In genomic region chr9:5786370-5787127, GRCh38 we compare ENCODE assay signal across 13 cellular contexts. TPM values are rescaled to one million over a fixed set of nuclear protein-coding genes. Genes with fewer than 3 reads are reported as not detected.
A peak's percentile ranks its signal among the peaks of the same experiment; 100 is the strongest.
DNase-seq lines count a peak whose midpoint lies in the region; ATAC-seq and TF ChIP-seq lines count a peak whose summit lies in the region.
"Had no signal": no experiment of that assay in that cellular context is flagged by ENCODE, and none has a peak within 500 bp of the region (broad histone marks: within the 10 kb centered on the region; RNA-seq: fewer than 3 reads in every experiment).

No MANE protein-coding gene starts in this region.

- H3K23ac ChIP-seq in IMR-90 (ENCODE audit: low read depth, low read length) (no peak overlapping the region), mesenchymal stem cell (ENCODE audit: low read length in 2 of 2) (no peak overlapping the region)

- H2BK120ac ChIP-seq in IMR-90 (ENCODE audit: low read depth, low read length) (no peak overlapping the region), mesenchymal stem cell (ENCODE audit: low read depth, low read length) (no peak overlapping the region)

- WGBS in IMR-90 (ENCODE audit: extremely low coverage in 2 of 2, insufficient read length in 1 of 2), 2 experiments = 90% methylated on average over 3 of the region's 6 CpGs; no CpG with 5 or more reads in 1 of the 2 experiments
- 95% methylated on average over 6 of the region's 6 CpGs for WGBS in mesenchymal stem cell
- WGBS in thyroid gland, 2 donors = 93 to 95% methylated on average over 6 of the region's 6 CpGs

- H2BK20ac ChIP-seq in IMR-90 (ENCODE audit: low read depth, low read length) = no peak overlapping the region

- H2AK9ac ChIP-seq in IMR-90 (replicated peaks; ENCODE audit: low read depth, low read length, poor library complexity) = no peak overlapping the region

- TF ChIP-seq POLR2A in IMR-90 (IDR thresholded peaks at IDR 0.05; ENCODE audit: low read depth, low read length) (no peak), thyroid gland (IDR thresholded peaks at IDR 0.05) (no peak)

- in situ Hi-C loops in IMR-90 (cut with MboI; ENCODE audit: low sequenced_read_pairs) = no loop called here

- CTCF ChIA-PET in IMR-90 (lab: Yijun Ruan, JAX) = interaction anchor here (0.8 kb wide), 1 partner anchor 155 kb away, joined by 3 read pairs; no protein-coding TSS in a partner anchor

- H3K79me1 ChIP-seq in IMR-90 (ENCODE audit: low read depth in 1 of 2, low read length in 2 of 2) = peaks cover 4 to 5% of the 10 kb centered on the region in 2 experiments; a peak in 3 of 4 replicates
- peaks cover 9% of the 10 kb centered on the region for H3K79me1 ChIP-seq in mesenchymal stem cell (replicated peaks; ENCODE audit: low read length, poor library complexity, severe bottlenecking)

- H3K36me3 ChIP-seq in IMR-90 (ENCODE audit: control insufficient read depth, insufficient read depth, low read length) = peaks cover 1% of the 10 kb centered on the region
- peaks cover 10 to 29% of the 10 kb centered on the region in 2 experiments for H3K36me3 ChIP-seq in mesenchymal stem cell (ENCODE audit: control insufficient read depth in 1 of 2, insufficient read depth in 2 of 2, low read depth in 1 of 2, low read length in 2 of 2)
- H3K36me3 ChIP-seq in thyroid gland = peaks cover 11 to 15% of the 10 kb centered on the region in 2 donors
- H3K36me3 ChIP-seq: colonic mucosa, prostate gland had no signal

- POLR2A ChIA-PET in IMR-90 (lab: Charles Lee; ENCODE audit: unreplicated experiment) = no interaction called here

- H3K27me3 ChIP-seq in IMR-90 (ENCODE audit: control insufficient read depth, insufficient read depth, low read length) = no peaks in the 10 kb centered on the region
- no peaks in the 10 kb centered on the region for H3K27me3 ChIP-seq in mesenchymal stem cell (ENCODE audit: control insufficient read depth in 1 of 2, insufficient read depth in 1 of 2, low read length in 2 of 2)
- no peaks in the 10 kb centered on the region for H3K27me3 ChIP-seq in thyroid gland
- H3K27me3 ChIP-seq: BLaER1, colonic mucosa had no signal

- H4K91ac ChIP-seq in IMR-90 (ENCODE audit: insufficient read depth, low read depth, low read length) = no peak overlapping the region
- no peak overlapping the region for H4K91ac ChIP-seq in mesenchymal stem cell (ENCODE audit: low read length)

- peaks cover 11% of the 10 kb centered on the region; the same call in 1 of the 2 replicates for H3K9me1 ChIP-seq in IMR-90 (ENCODE audit: insufficient read depth, low read length)

- no peak for TF ChIP-seq RAD21 in IMR-90 (IDR thresholded peaks at IDR 0.05; ENCODE audit: low read length)

- H3K4me2 ChIP-seq in IMR-90 (ENCODE audit: low read depth, low read length) = no peak overlapping the region
- H3K4me2 ChIP-seq in mesenchymal stem cell (ENCODE audit: low read length, poor library complexity, severe bottlenecking) = no peak overlapping the region
- H3K4me2 ChIP-seq: BLaER1 had no signal

- H3K9ac ChIP-seq in IMR-90 (ENCODE audit: low read depth, low read length) (no peak overlapping the region), mesenchymal stem cell (ENCODE audit: low read length) (no peak overlapping the region)
- H3K9ac ChIP-seq: BLaER1 had no signal

- DNase-seq in Ammon's horn (ENCODE audit: low spot score) (peak; percentile 64), IMR-90 (peak; percentile 61), fibroblast of mammary gland (ENCODE audit: low read depth) (peak; percentile 11), mesenchymal stem cell (peak; percentile 75), HK-2 (ENCODE audit: unreplicated experiment) (no peak), thyroid gland (no peak)
- DNase-seq: colonic mucosa; NCI-H2081 treated with DMSO at 0.1 percent for 48 hours; stimulated activated CD4-positive, alpha-beta T cell treated with anti-CD3 and anti-CD28 coated beads, Interleukin-4, amount 100 ng/mL, for 24 hours had no signal

- no peak overlapping the region for H2BK15ac ChIP-seq in IMR-90 (ENCODE audit: low read depth, low read length)
- H2BK15ac ChIP-seq in mesenchymal stem cell (ENCODE audit: low read depth, poor library complexity, severe bottlenecking) = no peak overlapping the region

- H2AK5ac ChIP-seq in IMR-90 (ENCODE audit: low read depth, low read length) = no peak overlapping the region
- H2AK5ac ChIP-seq in mesenchymal stem cell (ENCODE audit: low read length, severe bottlenecking) = no peak overlapping the region

- no peak overlapping the region for H4K8ac ChIP-seq in IMR-90 (ENCODE audit: low read depth in 2 of 2, low read length in 2 of 2)
- H4K8ac ChIP-seq in mesenchymal stem cell (ENCODE audit: low read length) = peak overlapping the region; percentile 37

- H4K5ac ChIP-seq in IMR-90 (ENCODE audit: low read depth, low read length) = no peak overlapping the region

- H3K4me1 ChIP-seq in IMR-90 (ENCODE audit: control insufficient read depth, insufficient read depth, low read length) (peaks cover 9% of the 10 kb centered on the region), mesenchymal stem cell (ENCODE audit: control insufficient read depth, insufficient read depth, low read depth, low read length) (no peaks in the 10 kb centered on the region), thyroid gland (peaks cover 7% of the 10 kb centered on the region in 2 donors)
- H3K4me1 ChIP-seq: colonic mucosa, prostate gland had no signal

- H3K18ac ChIP-seq in IMR-90 (ENCODE audit: low read depth, low read length) = no peak overlapping the region
- no peak overlapping the region for H3K18ac ChIP-seq in mesenchymal stem cell (ENCODE audit: low read depth in 1 of 2, low read length in 2 of 2)

- intact Hi-C loops in IMR-90 (cut with micrococcal nuclease) (no loop called here), thyroid gland (cut with DNase I) (no loop called here)

- dilution Hi-C loops in IMR-90 (cut with HindIII; ENCODE audit: low sequenced_read_pairs, unreplicated experiment) = no loop called here

- TF ChIP-seq CTCF in IMR-90 (conservative IDR thresholded peaks at IDR 0.05; ENCODE audit: low read depth, low read length) (no peak), fibroblast of mammary gland (conservative IDR thresholded peaks at IDR 0.05; ENCODE audit: control insufficient read depth, insufficient read depth, low read depth, low read length) (no peak), thyroid gland (IDR thresholded peaks at IDR 0.05) (no peak)

- H2AFZ ChIP-seq in IMR-90 (replicated peaks; ENCODE audit: low read length, poor library complexity) = no peak overlapping the region
- no peak overlapping the region for H2AFZ ChIP-seq in mesenchymal stem cell (ENCODE audit: low read depth, low read length)

- H3K27ac ChIP-seq in IMR-90 (ENCODE audit: insufficient read depth, low read length) (no peak overlapping the region), mesenchymal stem cell (ENCODE audit: low read length, poor library complexity, severe bottlenecking) (no peak overlapping the region), thyroid gland (no peak overlapping the region)
- H3K27ac ChIP-seq: BLaER1, colonic mucosa, prostate gland had no signal

- H3K56ac ChIP-seq in IMR-90 (ENCODE audit: extremely low read depth, insufficient read depth, low read length) = no peak overlapping the region

- H2BK12ac ChIP-seq in mesenchymal stem cell (ENCODE audit: low read length in 2 of 2) = no peak overlapping the region

- H2BK5ac ChIP-seq in IMR-90 (ENCODE audit: low read depth, low read length, poor library complexity, severe bottlenecking) (no peak overlapping the region), mesenchymal stem cell (ENCODE audit: low read depth, low read length, poor library complexity, severe bottlenecking) (no peak overlapping the region)

- H3K9me3 ChIP-seq in IMR-90 (ENCODE audit: control insufficient read depth, insufficient read depth, low read length) (peaks cover 2% of the 10 kb centered on the region; the same call in 1 of the 2 replicates), mesenchymal stem cell (ENCODE audit: control insufficient read depth, low read length) (no peaks in the 10 kb centered on the region), thyroid gland (no peaks in the 10 kb centered on the region)
- H3K9me3 ChIP-seq: colonic mucosa, prostate gland had no signal

- H3K4me3 ChIP-seq in IMR-90 (ENCODE audit: insufficient read depth, low read depth, low read length) (no peak overlapping the region), fibroblast of mammary gland (ENCODE audit: control insufficient read depth, low read depth, low read length) (no peak overlapping the region), mesenchymal stem cell (ENCODE audit: insufficient read depth in 1 of 2, low read depth in 1 of 2, low read length in 2 of 2) (no peak overlapping the region), thyroid gland (replicated peaks in 1 of 3) (no peak overlapping the region)
- H3K4me3 ChIP-seq: BLaER1, colonic mucosa, prostate gland had no signal

- no peak overlapping the region for H3K14ac ChIP-seq in IMR-90 (replicated peaks; ENCODE audit: low read depth, low read length)
- no peak overlapping the region for H3K14ac ChIP-seq in mesenchymal stem cell (ENCODE audit: low read length in 2 of 2)

- H3K4ac ChIP-seq in IMR-90 (ENCODE audit: low read depth, low read length) = no peak overlapping the region
- no peak overlapping the region for H3K4ac ChIP-seq in mesenchymal stem cell (ENCODE audit: low read depth in 1 of 2, low read length in 2 of 2)

- no peaks in the 10 kb centered on the region; the same call in 1 of the 2 replicates for H4K20me1 ChIP-seq in IMR-90 (ENCODE audit: insufficient read depth, low read length)
- H4K20me1 ChIP-seq: BLaER1 had no signal

- ATAC-seq in IMR-90 (ENCODE audit: low read depth) (peak; percentile 62), GM18498 (IDR thresholded peaks at IDR 0.05; ENCODE audit: unreplicated experiment) (no peak), GM18520 (IDR thresholded peaks at IDR 0.05; ENCODE audit: unreplicated experiment) (no peak)

- BruUV-seq in IMR-90 (replicated peaks; lab: Mats Ljungman, UMichigan) = TSS peak; percentile 52

TF ChIP-seq in IMR-90, 13 proteins besides CTCF, POLR2A, EP300 and RAD21 (continues in another document):
- TF ChIP-seq RCOR1 (IDR thresholded peaks at IDR 0.05; ENCODE audit: insufficient replicate concordance, low read length) (no peak), MXI1 (IDR thresholded peaks at IDR 0.05; ENCODE audit: borderline replicate concordance, low read depth, low read length) (no peak), CEBPB (IDR thresholded peaks at IDR 0.05; ENCODE audit: low read depth, low read length) (no peak)

RNA-seq across cellular contexts. Expression of gene ERMP1, which starts 46.4 kb away (rescaled TPM):
- 4.7 and 5.0 TPM in 2 replicates for total RNA-seq in IMR-90 (2012; rRNA removed)
- polyA plus RNA-seq in IMR-90 (2012; rRNA removed) = 1.6 and 2.2 TPM in 2 replicates
- 1.3 TPM in 2 replicates for polyA plus RNA-seq in IMR-90 (2012; cell fraction: cytosol; rRNA removed)
- 0.72 and 2.1 TPM in 2 replicates for polyA plus RNA-seq in IMR-90 (2012; cell fraction: nucleus; rRNA removed; ENCODE audit: low replicate concordance)
- 28.3 TPM for polyA plus RNA-seq in mesenchymal stem cell (2013, experiment 1 of 2)
- 29.1 TPM for polyA plus RNA-seq in mesenchymal stem cell (2013, experiment 2 of 2)
- 10 to 100 TPM; 68.3 to 79.5 (median 75.2) TPM for total RNA-seq in thyroid gland

Comparison
In these comparisons a context has a peak if more than half of its experiments do, and no peak if none do; other contexts are left out.
1. DNase-seq: peak in Ammon's horn (single experiment), IMR-90 (single experiment), fibroblast of mammary gland (single experiment) and mesenchymal stem cell (single experiment); none in HK-2 (single experiment) and thyroid gland (0 of 2).
2. RNA of gene ERMP1, which starts 46.4 kb away (total RNA-seq): 68.3 to 79.5 TPM in thyroid gland; 4.7 to 5.0 TPM in IMR-90; every median in the first group is over 10 times any median in the second.